ENCODE assay signal across 8 cellular contexts in genomic region chr3:156677120-156677479, GRCh38. TPM values are rescaled to one million over a fixed set of nuclear protein-coding genes. Genes with fewer than 3 reads are reported as not detected.
DNase-seq lines count a peak whose midpoint lies in the region; TF ChIP-seq lines count a peak whose summit lies in the region.

No MANE protein-coding gene starts in this region.

- H3K27me3 ChIP-seq in skeletal muscle satellite cell (ENCODE audit: control insufficient read depth, insufficient read depth, low read length) (no peaks in the 10 kb centered on the region), Peyer's patch (no peaks in the 10 kb centered on the region)

- H3K9ac ChIP-seq in skeletal muscle satellite cell (ENCODE audit: low read depth, low read length), result peak overlapping the region; percentile 98

- H3K4me2 ChIP-seq in skeletal muscle satellite cell (ENCODE audit: low read length), result peak overlapping the region; percentile 79

- peak overlapping the region; percentile 80 for H3K4me3 ChIP-seq in skeletal muscle satellite cell (ENCODE audit: low read length)
- H3K4me3 ChIP-seq in Peyer's patch, result peak overlapping the region in 1 of 4 donors; percentile 81

- no peak for TF ChIP-seq CTCF in Peyer's patch (IDR thresholded peaks at IDR 0.05)

- H3K9me3 ChIP-seq in skeletal muscle satellite cell (replicated peaks; ENCODE audit: low read length) (no peaks in the 10 kb centered on the region), Peyer's patch (no peaks in the 10 kb centered on the region)

- DNase-seq in activated CD4-positive, alpha-beta T cell treated with anti-CD3 and anti-CD28 coated beads for 4 hours, result peak; percentile 25 to 39
- DNase-seq in activated CD4-positive, alpha-beta T cell treated with anti-CD3 and anti-CD28 coated beads, Interleukin-2, amount 50 U/mL, for 1 hour, result no peak
- DNase-seq in SW480 (ENCODE audit: low spot score), result peak; percentile 30
- peak; percentile 30 for DNase-seq in effector CD4-positive, alpha-beta T cell
- DNase-seq in Peyer's patch, result no peak
- no peak for DNase-seq in NCI-H1436 treated with DMSO at 0.1 percent for 48 hours (lab: John Stamatoyannopoulos, UW)
- no peak for DNase-seq in DMS53 treated with DMSO at 0.1 percent for 48 hours (lab: John Stamatoyannopoulos, UW; ENCODE audit: unreplicated experiment)

- no peak for TF ChIP-seq POLR2A in Peyer's patch (IDR thresholded peaks at IDR 0.05)

- H3K4me1 ChIP-seq in skeletal muscle satellite cell (ENCODE audit: control insufficient read depth, insufficient read depth, low read length), result peaks cover 40% of the 10 kb centered on the region
- H3K4me1 ChIP-seq in Peyer's patch, result peaks cover 0 to 44% (median 18%) of the 10 kb centered on the region in 4 donors

- H3K36me3 ChIP-seq in skeletal muscle satellite cell (ENCODE audit: insufficient read depth, low read length), result peaks cover 65% of the 10 kb centered on the region
- peaks cover 0 to 14% (median 0%) of the 10 kb centered on the region in 3 donors for H3K36me3 ChIP-seq in Peyer's patch

- H3K27ac ChIP-seq in Peyer's patch, result peak overlapping the region in 1 of 4 donors; percentile 97

RNA-seq across cellular contexts. Expression of gene TIPARP, which starts 2.7 kb away (rescaled TPM):
- 39.3 and 47.9 TPM in 2 replicates for total RNA-seq in skeletal muscle satellite cell (2012; rRNA removed)
- total RNA-seq in Peyer's patch, result 10 to 100 TPM; 39.7 to 90.8 (median 52.2) TPM

Comparison
In these comparisons a context has a peak if more than half of its experiments do, and no peak if none do; other contexts are left out.
1. DNase-seq: peak in activated CD4-positive, alpha-beta T cell treated with anti-CD3 and anti-CD28 coated beads for 4 hours (2 of 2), SW480 (single experiment) and effector CD4-positive, alpha-beta T cell (single experiment); none in activated CD4-positive, alpha-beta T cell treated with anti-CD3 and anti-CD28 coated beads, Interleukin-2, amount 50 U/mL, for 1 hour (single experiment), Peyer's patch (0 of 3), NCI-H1436 treated with DMSO at 0.1 percent for 48 hours (single experiment) and DMS53 treated with DMSO at 0.1 percent for 48 hours (single experiment).